Comparison of ENCODE assay signal across 13 cellular contexts in genomic region chr18:79510046-79510685, GRCh38.
DNase-seq lines count a peak whose midpoint lies in the region; ATAC-seq, FAIRE-seq and TF ChIP-seq lines count a peak whose summit lies in the region.
"Had no signal": no experiment of that assay in that cellular context is flagged by ENCODE, and none has a peak within 500 bp of the region (broad histone marks: within the 10 kb centered on the region; RNA-seq: fewer than 3 reads in every experiment).

No MANE protein-coding gene starts in this region.

- no TSS peak for BruUV-seq in HepG2 (replicated peaks; lab: Mats Ljungman, UMichigan)

- H3K4me3 Mint-ChIP-seq in mesothelial cell of epicardium = no peak overlapping the region

- H3K4me3 ChIP-seq in right lobe of liver (no peak overlapping the region), HepG2 (replicated peaks in 1 of 3; ENCODE audit: insufficient read depth in 1 of 3, low read depth in 2 of 3, low read length in 3 of 3) (no peak overlapping the region), coronary artery (no peak overlapping the region)
- H3K4me3 ChIP-seq: adrenal gland had no signal

- H3K4me2 ChIP-seq in HepG2 (ENCODE audit: low read depth, low read length) = no peak overlapping the region

- TF ChIP-seq EP300 in HepG2 (IDR thresholded peaks at IDR 0.05; ENCODE audit: low read depth in 2 of 2, low read length in 2 of 2) = no peak
- no peak for TF ChIP-seq EP300 in HepG2 (CRISPR knock-in tag; IDR thresholded peaks at IDR 0.05; ENCODE audit: borderline replicate concordance)

- WGBS in right lobe of liver (ENCODE audit: insufficient coverage, low coverage, low lambda C conversion rate, missing lambda C conversion rate) = 89% methylated on average over 20 of the region's 20 CpGs
- 30% methylated on average over 20 of the region's 20 CpGs for WGBS in HepG2 (ENCODE audit: low lambda C conversion rate)

- DNase-seq in right lobe of liver (peak in 2 of 3 donors; percentile 23 to 25), HepG2 (ENCODE audit: low spot score) (no peak), coronary artery (ENCODE audit: low spot score) (peak; percentile 60), omental fat pad (ENCODE audit: low spot score) (peak; percentile 7), mesothelial cell of epicardium (ENCODE audit: low spot score in 2 of 2, unreplicated experiment in 2 of 2) (no peak), NCI-H1092 treated with DMSO at 0.1 percent for 48 hours (lab: John Stamatoyannopoulos, UW) (no peak)
- DNase-seq: activated CD4-positive, CD25-positive, alpha-beta regulatory T cell; central memory CD4-positive, alpha-beta T cell; effector memory CD4-positive, alpha-beta T cell; NCI-H187 treated with DMSO at 0.1 percent for 48 hours; SHP77 had no signal

- H4K20me1 ChIP-seq in HepG2 (ENCODE audit: insufficient read depth, low read length) = no peaks in the 10 kb centered on the region

- H2AFZ ChIP-seq in HepG2 (ENCODE audit: low read length) = no peak overlapping the region

- H3K9ac ChIP-seq in HepG2 (ENCODE audit: insufficient read depth, low read depth, low read length) = no peak overlapping the region

- no peak for TF ChIP-seq RAD21 in HepG2 (CRISPR knock-in tag; IDR thresholded peaks at IDR 0.05)

- no peak for ATAC-seq in right lobe of liver
- ATAC-seq in HepG2 = no peak
- ATAC-seq in omental fat pad (ENCODE audit: low FRiP score) = no peak
- no peak for ATAC-seq in GM18498 (IDR thresholded peaks at IDR 0.05; ENCODE audit: unreplicated experiment)

- no peaks in the 10 kb centered on the region for H3K9me3 Mint-ChIP-seq in mesothelial cell of epicardium

- POLR2A ChIA-PET in HepG2 (lab: Yijun Ruan, JAX) = no interaction called here

- in situ Hi-C loops in HepG2 (cut with HindIII; ENCODE audit: extremely low pct_ligation_motif_present, low pct_unique_long_range_greater_than_20kb) = no loop called here

- no peak for FAIRE-seq in HepG2 (lab: Jason Lieb, UNC)

- intact Hi-C loops in right lobe of liver (cut with DNase I) (no loop called here), HepG2 (cut with micrococcal nuclease; ENCODE audit: unreplicated experiment) (no loop called here)

- no peaks in the 10 kb centered on the region for H3K4me1 ChIP-seq in right lobe of liver
- no peaks in the 10 kb centered on the region for H3K4me1 ChIP-seq in HepG2 (ENCODE audit: insufficient read depth, low read length)

- peaks cover 6% of the 10 kb centered on the region for H3K27me3 Mint-ChIP-seq in mesothelial cell of epicardium (ENCODE audit: low read depth)

- TF ChIP-seq CTCF in right lobe of liver (IDR thresholded peaks at IDR 0.05) (no peak), HepG2 (CRISPR knock-in tag; IDR thresholded peaks at IDR 0.05) (no peak), coronary artery (IDR thresholded peaks at IDR 0.05) (no peak), omental fat pad (IDR thresholded peaks at IDR 0.05) (no peak), mesothelial cell of epicardium (IDR thresholded peaks at IDR 0.05; ENCODE audit: unreplicated experiment) (no peak)

- H3K36me3 Mint-ChIP-seq in mesothelial cell of epicardium = no peaks in the 10 kb centered on the region

- H3K79me2 ChIP-seq in HepG2 (ENCODE audit: insufficient read depth, low read length) = no peaks in the 10 kb centered on the region

- H3K27ac ChIP-seq in right lobe of liver (no peak overlapping the region), HepG2 (ENCODE audit: extremely low read length, insufficient read depth, low read length) (no peak overlapping the region), coronary artery (no peak overlapping the region)
- H3K27ac ChIP-seq: adrenal gland had no signal

- no peak overlapping the region for H3K27ac Mint-ChIP-seq in mesothelial cell of epicardium

- CTCF ChIA-PET in HepG2 (lab: Yijun Ruan, JAX; ENCODE audit: low intra/inter-chr PET ratio, low total read pairs) = no interaction called here

- TF ChIP-seq POLR2A in right lobe of liver (IDR thresholded peaks at IDR 0.05) (no peak), HepG2 (IDR thresholded peaks at IDR 0.05; ENCODE audit: insufficient read depth in 1 of 2, low read depth in 2 of 2, low read length in 2 of 2) (no peak)

- peaks cover 24% of the 10 kb centered on the region for H3K4me1 Mint-ChIP-seq in mesothelial cell of epicardium

- no peaks in the 10 kb centered on the region for H3K36me3 ChIP-seq in right lobe of liver
- H3K36me3 ChIP-seq in HepG2 (replicated peaks in 1 of 2; ENCODE audit: control insufficient read depth in 1 of 2, insufficient read depth in 2 of 2, low read length in 2 of 2) = no peaks in the 10 kb centered on the region
- H3K36me3 ChIP-seq: adrenal gland had no signal

- H3K9me3 ChIP-seq in right lobe of liver (no peaks in the 10 kb centered on the region), HepG2 (ENCODE audit: low read length) (no peaks in the 10 kb centered on the region)
- H3K9me3 ChIP-seq: adrenal gland had no signal

- H3K27me3 ChIP-seq in right lobe of liver (no peaks in the 10 kb centered on the region), HepG2 (ENCODE audit: control insufficient read depth in 1 of 2, insufficient read depth in 2 of 2, low read length in 2 of 2) (peaks cover 18 to 69% of the 10 kb centered on the region in 2 experiments; a peak in 4 of 5 replicates)
- H3K27me3 ChIP-seq: adrenal gland had no signal

TF ChIP-seq in HepG2, 621 proteins besides CTCF, POLR2A, EP300 and RAD21:
- no peak for TF ChIP-seq ZNF530 (CRISPR knock-in tag; IDR thresholded peaks at IDR 0.05; ENCODE audit: low read depth)
- TF ChIP-seq TAF15 (IDR thresholded peaks at IDR 0.05; ENCODE audit: low read depth, low read length, poor library complexity, severe bottlenecking) = no peak
- TF ChIP-seq TERF1 (CRISPR knock-in tag; IDR thresholded peaks at IDR 0.05) = no peak
- no peak for TF ChIP-seq BCLAF1 (IDR thresholded peaks at IDR 0.05)
- no peak for TF ChIP-seq PBX3 (CRISPR knock-in tag; IDR thresholded peaks at IDR 0.05; ENCODE audit: borderline replicate concordance)
- TF ChIP-seq DNMT1 (CRISPR knock-in tag; IDR thresholded peaks at IDR 0.05) = no peak
- no peak for TF ChIP-seq HNRNPL (IDR thresholded peaks at IDR 0.05; ENCODE audit: low read depth, low read length)
- TF ChIP-seq KDM4B (CRISPR knock-in tag; IDR thresholded peaks at IDR 0.05) = no peak

Comparison
In these comparisons a context has a peak if more than half of its experiments do, and no peak if none do; other contexts are left out.
1. DNase-seq: peak in right lobe of liver (2 of 3), coronary artery (single experiment) and omental fat pad (single experiment); none in HepG2 (single experiment), mesothelial cell of epicardium (0 of 2) and NCI-H1092 treated with DMSO at 0.1 percent for 48 hours (single experiment).